ENCODE assay signal across 22 cellular contexts in genomic region chr18:45173799-45174519, GRCh38.
DNase-seq lines count a peak whose midpoint lies in the region; ATAC-seq and TF ChIP-seq lines count a peak whose summit lies in the region.
"Had no signal": no experiment of that assay in that cellular context is flagged by ENCODE, and none has a peak within 500 bp of the region (broad histone marks: within the 10 kb centered on the region; RNA-seq: fewer than 3 reads in every experiment).

No MANE protein-coding gene starts in this region.

- no peak overlapping the region for H3K27ac ChIP-seq in colonic mucosa
- H3K27ac ChIP-seq: right lobe of liver, RWPE1 had no signal

- no peaks in the 10 kb centered on the region for H3K9me3 ChIP-seq in colonic mucosa
- H3K9me3 ChIP-seq: right lobe of liver had no signal

- no peaks in the 10 kb centered on the region for H3K4me1 ChIP-seq in colonic mucosa
- H3K4me1 ChIP-seq: right lobe of liver had no signal

- intact Hi-C loops in left colon (cut with DNase I, micrococcal nuclease) = no loop called here
- intact Hi-C loops in colonic mucosa (cut with DNase I) = no loop called here

- TF ChIP-seq CTCF in colonic mucosa (IDR thresholded peaks at IDR 0.05) = no peak

- no peak overlapping the region for H3K9ac ChIP-seq in colonic mucosa (ENCODE audit: low read depth in 2 of 2, low read length in 2 of 2)

- DNase-seq in left colon (no peak), NOMO-1 treated with dmso at 0.1 percent for 144 hours (lab: John Stamatoyannopoulos, UW; ENCODE audit: unreplicated experiment) (no peak), colonic mucosa (no peak), inferior parietal cortex (ENCODE audit: extremely low spot score) (no peak)
- DNase-seq: activated CD8-positive, alpha-beta memory T cell treated with anti-CD3 and anti-CD28 coated beads, Interleukin-2, amount 50 U/mL, for 4 hours; activated gamma-delta T cell; amygdala; caudate nucleus; CD4-positive, alpha-beta memory T cell; MM.1S; NCI-H1694; NCI-H226; NK-92 treated with Interleukin-12 subunit alpha and Interleukin-12 subunit beta, amount 100 ng/mL, for 24 hours; nucleus accumbens; right lobe of liver; stimulated activated naive CD4-positive, alpha-beta T cell treated with Interleukin-2 at 50 U/mL for 16 hours had no signal

- no peaks in the 10 kb centered on the region for H3K36me3 ChIP-seq in colonic mucosa
- H3K36me3 ChIP-seq: right lobe of liver had no signal

- ATAC-seq in GM18508 (IDR thresholded peaks at IDR 0.05; ENCODE audit: insufficient read depth, unreplicated experiment) = peak; percentile 92
- peak; percentile 71 for ATAC-seq in GM21381 (IDR thresholded peaks at IDR 0.05; ENCODE audit: unreplicated experiment)
- ATAC-seq in HG03159 (IDR thresholded peaks at IDR 0.05; ENCODE audit: unreplicated experiment) = peak; percentile 67
- ATAC-seq in left colon = peak; percentile 85
- no peak for ATAC-seq in HG02798 (IDR thresholded peaks at IDR 0.05; ENCODE audit: poor library complexity, unreplicated experiment)
- ATAC-seq: HepG2 had no signal

- no peak overlapping the region for H3K4me3 ChIP-seq in colonic mucosa
- H3K4me3 ChIP-seq: right lobe of liver had no signal

- H3K27me3 ChIP-seq in colonic mucosa = no peaks in the 10 kb centered on the region
- H3K27me3 ChIP-seq: right lobe of liver had no signal
